In genomic region chr1:87462894-87463293, GRCh38 we compare ENCODE assay signal across 22 cellular contexts.
"Had no signal": no experiment of that assay in that cellular context is flagged by ENCODE, and none has a peak within 500 bp of the region (broad histone marks: within the 10 kb centered on the region; RNA-seq: fewer than 3 reads in every experiment).

No MANE protein-coding gene starts in this region.

- DNase-seq: activated B cell treated with CpG ODN at 0.5 μM for 24 hours; activated CD4-positive, alpha-beta T cell treated with anti-CD3 and anti-CD28 coated beads, Interleukin-2, amount 10 ng/mL, durations not matched to agents 24 days and 14 days; activated CD8-positive, alpha-beta memory T cell treated with anti-CD3 and anti-CD28 coated beads, Interleukin-2, amount 10 ng/mL, durations not matched to agents 7 days and 5 days; activated CD8-positive, alpha-beta T cell treated with anti-CD3 and anti-CD28 coated beads for 36 hours; activated effector memory CD4-positive, alpha-beta T cell treated with anti-CD3 and anti-CD28 coated beads, Interleukin-2, amount 50 U/mL, for 16 hours; activated naive CD4-positive, alpha-beta T cell treated with anti-CD3 and anti-CD28 coated beads, Interleukin-2, amount 10 ng/mL, durations not matched to agents 7 days and 5 days; activated T-cell treated with anti-CD3 and anti-CD28 coated beads for 4 hours; amygdala; colonic mucosa; dorsolateral prefrontal cortex; effector memory CD8-positive, alpha-beta T cell; foreskin melanocyte; lower lobe of right lung; naive B cell; occipital lobe; posterior cingulate gyrus; right lobe of liver; stimulated activated CD4-positive, alpha-beta T cell treated with anti-CD3 and anti-CD28 coated beads, Interleukin-2, amount 100 ng/mL, for 24 hours; stimulated activated naive CD8-positive, alpha-beta T cell treated with anti-CD3 and anti-CD28 coated beads, Interleukin-15, amount 100 ng/mL, for 72 hours had no signal

- ATAC-seq: activated CD8-positive, alpha-beta memory T cell treated with anti-CD3 and anti-CD28 coated beads, Interleukin-2, amount 10 ng/mL, durations not matched to agents 7 days and 5 days; activated CD8-positive, alpha-beta T cell treated with anti-CD3 and anti-CD28 coated beads for 36 hours; effector memory CD8-positive, alpha-beta T cell; esophagus mucosa; left lobe of liver; lower lobe of right lung; right lobe of liver; stimulated activated effector memory CD8-positive, alpha-beta T cell treated with anti-CD3 and anti-CD28 coated beads, Interleukin-12 subunit alpha, Interleukin-12 subunit beta, amount 100 ng/mL, for 72 hours; stimulated activated naive CD8-positive, alpha-beta T cell treated with anti-CD3 and anti-CD28 coated beads, Interleukin-15, amount 100 ng/mL, for 72 hours had no signal
